Comparison of ENCODE assay signal across 1 cellular context in the genomic region with DNA sequence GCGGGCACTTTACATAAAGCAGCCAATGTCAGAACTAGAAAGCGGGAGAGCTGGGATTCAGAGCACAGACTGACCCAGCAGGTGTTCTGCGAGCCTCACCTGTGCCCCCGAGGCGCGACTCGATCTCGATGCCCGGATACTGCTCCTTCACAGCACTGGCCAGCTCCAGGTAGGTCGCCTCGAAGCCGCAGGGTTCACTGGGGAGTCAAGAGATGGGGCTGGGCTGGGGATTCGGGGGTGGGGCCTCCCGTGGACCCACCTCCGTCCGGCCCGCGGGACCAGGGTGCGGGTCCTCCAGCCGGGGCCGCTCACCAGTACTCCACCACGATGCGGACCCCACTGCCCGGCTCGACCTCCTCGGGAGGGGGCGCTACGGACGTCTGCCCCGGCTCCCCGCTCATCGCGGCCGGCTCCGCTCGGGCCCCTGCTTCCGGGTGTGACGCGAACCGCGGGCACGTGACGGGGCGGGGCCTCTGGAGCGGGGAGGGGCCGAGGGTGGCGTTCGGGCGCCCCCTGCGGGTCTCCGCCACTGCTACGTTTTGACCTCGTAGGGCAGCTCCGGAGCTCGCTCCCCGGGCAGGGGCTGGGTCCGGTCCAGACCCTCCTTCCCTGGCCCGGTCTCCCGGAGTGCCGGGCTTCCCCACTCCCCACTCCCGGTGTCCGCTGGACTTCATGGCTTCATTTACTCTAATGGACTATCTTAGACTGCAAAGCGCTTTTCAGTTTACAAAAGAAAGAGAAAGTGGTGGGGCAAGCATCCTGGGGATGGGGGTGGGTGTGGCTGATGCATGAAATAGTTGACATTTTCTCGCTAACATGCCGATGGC.
TF ChIP-seq lines count a peak whose summit lies in the region.

Gene MIEN1 (minus strand): TSS at position 438 of the 827 bp plus-strand sequence. CDS start 37 bp downstream, at position 401.

TF ChIP-seq in HepG2, 621 proteins besides CTCF, POLR2A, EP300 and RAD21 (continued from another document and continues in another):
- TF ChIP-seq, protein P1, sequence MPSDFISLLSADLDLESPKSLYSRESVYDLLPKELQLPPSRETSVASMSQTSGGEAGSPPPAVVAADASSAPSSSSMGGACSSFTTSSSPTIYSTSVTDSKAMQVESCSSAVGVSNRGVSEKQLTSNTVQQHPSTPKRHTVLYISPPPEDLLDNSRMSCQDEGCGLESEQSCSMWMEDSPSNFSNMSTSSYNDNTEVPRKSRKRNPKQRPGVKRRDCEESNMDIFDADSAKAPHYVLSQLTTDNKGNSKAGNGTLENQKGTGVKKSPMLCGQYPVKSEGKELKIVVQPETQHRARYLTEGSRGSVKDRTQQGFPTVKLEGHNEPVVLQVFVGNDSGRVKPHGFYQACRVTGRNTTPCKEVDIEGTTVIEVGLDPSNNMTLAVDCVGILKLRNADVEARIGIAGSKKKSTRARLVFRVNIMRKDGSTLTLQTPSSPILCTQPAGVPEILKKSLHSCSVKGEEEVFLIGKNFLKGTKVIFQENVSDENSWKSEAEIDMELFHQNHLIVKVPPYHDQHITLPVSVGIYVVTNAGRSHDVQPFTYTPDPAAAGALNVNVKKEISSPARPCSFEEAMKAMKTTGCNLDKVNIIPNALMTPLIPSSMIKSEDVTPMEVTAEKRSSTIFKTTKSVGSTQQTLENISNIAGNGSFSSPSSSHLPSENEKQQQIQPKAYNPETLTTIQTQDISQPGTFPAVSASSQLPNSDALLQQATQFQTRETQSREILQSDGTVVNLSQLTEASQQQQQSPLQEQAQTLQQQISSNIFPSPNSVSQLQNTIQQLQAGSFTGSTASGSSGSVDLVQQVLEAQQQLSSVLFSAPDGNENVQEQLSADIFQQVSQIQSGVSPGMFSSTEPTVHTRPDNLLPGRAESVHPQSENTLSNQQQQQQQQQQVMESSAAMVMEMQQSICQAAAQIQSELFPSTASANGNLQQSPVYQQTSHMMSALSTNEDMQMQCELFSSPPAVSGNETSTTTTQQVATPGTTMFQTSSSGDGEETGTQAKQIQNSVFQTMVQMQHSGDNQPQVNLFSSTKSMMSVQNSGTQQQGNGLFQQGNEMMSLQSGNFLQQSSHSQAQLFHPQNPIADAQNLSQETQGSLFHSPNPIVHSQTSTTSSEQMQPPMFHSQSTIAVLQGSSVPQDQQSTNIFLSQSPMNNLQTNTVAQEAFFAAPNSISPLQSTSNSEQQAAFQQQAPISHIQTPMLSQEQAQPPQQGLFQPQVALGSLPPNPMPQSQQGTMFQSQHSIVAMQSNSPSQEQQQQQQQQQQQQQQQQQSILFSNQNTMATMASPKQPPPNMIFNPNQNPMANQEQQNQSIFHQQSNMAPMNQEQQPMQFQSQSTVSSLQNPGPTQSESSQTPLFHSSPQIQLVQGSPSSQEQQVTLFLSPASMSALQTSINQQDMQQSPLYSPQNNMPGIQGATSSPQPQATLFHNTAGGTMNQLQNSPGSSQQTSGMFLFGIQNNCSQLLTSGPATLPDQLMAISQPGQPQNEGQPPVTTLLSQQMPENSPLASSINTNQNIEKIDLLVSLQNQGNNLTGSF (CRISPR knock-in tag; IDR thresholded peaks at IDR 0.05) = no peak; the same call in 1 of the 2 replicates
- TF ChIP-seq ZNF557 (CRISPR knock-in tag; IDR thresholded peaks at IDR 0.05) (no peak), ZBTB1 (CRISPR knock-in tag; IDR thresholded peaks at IDR 0.05; ENCODE audit: borderline replicate concordance) (no peak), ZNF430 (CRISPR knock-in tag; IDR thresholded peaks at IDR 0.05) (0 out of 2 replicates have a peak, but pooled peaks have one; percentile 31), ZNF580 (CRISPR knock-in tag; IDR thresholded peaks at IDR 0.05; ENCODE audit: borderline replicate concordance, low read depth) (peak; percentile 96), CEBPG (CRISPR knock-in tag; IDR thresholded peaks at IDR 0.05) (peak; percentile 36; the same call in 1 of the 2 replicates), FOXM1 (CRISPR knock-in tag; IDR thresholded peaks at IDR 0.05) (no peak), PAF1 (CRISPR knock-in tag; IDR thresholded peaks at IDR 0.05) (no peak), MBD4 (IDR thresholded peaks at IDR 0.05; ENCODE audit: borderline replicate concordance, low read length) (no peak), ATF7-NPFF (CRISPR knock-in tag; IDR thresholded peaks at IDR 0.05; ENCODE audit: low read depth) (no peak), ZMAT5 (CRISPR knock-in tag; IDR thresholded peaks at IDR 0.05; ENCODE audit: borderline replicate concordance, low read depth) (no peak), ZNF256 (CRISPR knock-in tag; conservative IDR thresholded peaks at IDR 0.05) (no peak; the same call in 1 of the 2 replicates), TOPORS (CRISPR knock-in tag; IDR thresholded peaks at IDR 0.05) (peak; percentile 86; the same call in 1 of the 2 replicates), SOX13 (IDR thresholded peaks at IDR 0.05) (no peak), SOX13 (CRISPR knock-in tag; conservative IDR thresholded peaks at IDR 0.05 in 1 of 2, IDR thresholded peaks at IDR 0.05 in 1 of 2) (peak in 1 of 2 experiments; percentile 65; a peak in 2 of 4 replicates), ZNF605 (CRISPR knock-in tag; IDR thresholded peaks at IDR 0.05) (0 out of 2 replicates have a peak, but pooled peaks have one; percentile 35), FOSL1 (CRISPR knock-in tag; IDR thresholded peaks at IDR 0.05; ENCODE audit: borderline replicate concordance) (no peak), KAT2B (IDR thresholded peaks at IDR 0.05; ENCODE audit: borderline replicate concordance, low read depth, low read length) (no peak), SALL2 (CRISPR knock-in tag; IDR thresholded peaks at IDR 0.05) (peak; percentile 75), MED13 (CRISPR knock-in tag; IDR thresholded peaks at IDR 0.05) (peak; percentile 61; the same call in 1 of the 2 replicates), MTF2 (CRISPR knock-in tag; IDR thresholded peaks at IDR 0.05; ENCODE audit: borderline replicate concordance) (peak; percentile 71; the same call in 1 of the 2 replicates), NR2F1 (CRISPR knock-in tag; IDR thresholded peaks at IDR 0.05) (peak; percentile 68 to 93; a peak in 3 of 4 replicates), HINFP (CRISPR knock-in tag; IDR thresholded peaks at IDR 0.05; ENCODE audit: low read depth) (peak; percentile 70; the same call in 1 of the 2 replicates), ASH2L (IDR thresholded peaks at IDR 0.05; ENCODE audit: insufficient read length, low read depth, low read length) (peak; percentile 87), KDM5B (CRISPR knock-in tag; IDR thresholded peaks at IDR 0.05; ENCODE audit: borderline replicate concordance) (peak; percentile 92; the same call in 1 of the 2 replicates), RARA (CRISPR knock-in tag; IDR thresholded peaks at IDR 0.05) (peak; percentile 76), ZNF260 (CRISPR knock-in tag; IDR thresholded peaks at IDR 0.05; ENCODE audit: borderline replicate concordance, low read depth) (no peak), CSRNP1 (CRISPR knock-in tag; IDR thresholded peaks at IDR 0.05) (peak; percentile 98), ZNF251 (CRISPR knock-in tag; IDR thresholded peaks at IDR 0.05) (no peak)
- TF ChIP-seq, protein P2, sequence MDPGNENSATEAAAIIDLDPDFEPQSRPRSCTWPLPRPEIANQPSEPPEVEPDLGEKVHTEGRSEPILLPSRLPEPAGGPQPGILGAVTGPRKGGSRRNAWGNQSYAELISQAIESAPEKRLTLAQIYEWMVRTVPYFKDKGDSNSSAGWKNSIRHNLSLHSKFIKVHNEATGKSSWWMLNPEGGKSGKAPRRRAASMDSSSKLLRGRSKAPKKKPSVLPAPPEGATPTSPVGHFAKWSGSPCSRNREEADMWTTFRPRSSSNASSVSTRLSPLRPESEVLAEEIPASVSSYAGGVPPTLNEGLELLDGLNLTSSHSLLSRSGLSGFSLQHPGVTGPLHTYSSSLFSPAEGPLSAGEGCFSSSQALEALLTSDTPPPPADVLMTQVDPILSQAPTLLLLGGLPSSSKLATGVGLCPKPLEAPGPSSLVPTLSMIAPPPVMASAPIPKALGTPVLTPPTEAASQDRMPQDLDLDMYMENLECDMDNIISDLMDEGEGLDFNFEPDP (CRISPR knock-in tag; conservative IDR thresholded peaks at IDR 0.05) = no peak
- TF ChIP-seq, protein P3, sequence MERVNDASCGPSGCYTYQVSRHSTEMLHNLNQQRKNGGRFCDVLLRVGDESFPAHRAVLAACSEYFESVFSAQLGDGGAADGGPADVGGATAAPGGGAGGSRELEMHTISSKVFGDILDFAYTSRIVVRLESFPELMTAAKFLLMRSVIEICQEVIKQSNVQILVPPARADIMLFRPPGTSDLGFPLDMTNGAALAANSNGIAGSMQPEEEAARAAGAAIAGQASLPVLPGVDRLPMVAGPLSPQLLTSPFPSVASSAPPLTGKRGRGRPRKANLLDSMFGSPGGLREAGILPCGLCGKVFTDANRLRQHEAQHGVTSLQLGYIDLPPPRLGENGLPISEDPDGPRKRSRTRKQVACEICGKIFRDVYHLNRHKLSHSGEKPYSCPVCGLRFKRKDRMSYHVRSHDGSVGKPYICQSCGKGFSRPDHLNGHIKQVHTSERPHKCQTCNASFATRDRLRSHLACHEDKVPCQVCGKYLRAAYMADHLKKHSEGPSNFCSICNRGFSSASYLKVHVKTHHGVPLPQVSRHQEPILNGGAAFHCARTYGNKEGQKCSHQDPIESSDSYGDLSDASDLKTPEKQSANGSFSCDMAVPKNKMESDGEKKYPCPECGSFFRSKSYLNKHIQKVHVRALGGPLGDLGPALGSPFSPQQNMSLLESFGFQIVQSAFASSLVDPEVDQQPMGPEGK (CRISPR knock-in tag; IDR thresholded peaks at IDR 0.05) = peak; percentile 84
- TF ChIP-seq, protein P4, sequence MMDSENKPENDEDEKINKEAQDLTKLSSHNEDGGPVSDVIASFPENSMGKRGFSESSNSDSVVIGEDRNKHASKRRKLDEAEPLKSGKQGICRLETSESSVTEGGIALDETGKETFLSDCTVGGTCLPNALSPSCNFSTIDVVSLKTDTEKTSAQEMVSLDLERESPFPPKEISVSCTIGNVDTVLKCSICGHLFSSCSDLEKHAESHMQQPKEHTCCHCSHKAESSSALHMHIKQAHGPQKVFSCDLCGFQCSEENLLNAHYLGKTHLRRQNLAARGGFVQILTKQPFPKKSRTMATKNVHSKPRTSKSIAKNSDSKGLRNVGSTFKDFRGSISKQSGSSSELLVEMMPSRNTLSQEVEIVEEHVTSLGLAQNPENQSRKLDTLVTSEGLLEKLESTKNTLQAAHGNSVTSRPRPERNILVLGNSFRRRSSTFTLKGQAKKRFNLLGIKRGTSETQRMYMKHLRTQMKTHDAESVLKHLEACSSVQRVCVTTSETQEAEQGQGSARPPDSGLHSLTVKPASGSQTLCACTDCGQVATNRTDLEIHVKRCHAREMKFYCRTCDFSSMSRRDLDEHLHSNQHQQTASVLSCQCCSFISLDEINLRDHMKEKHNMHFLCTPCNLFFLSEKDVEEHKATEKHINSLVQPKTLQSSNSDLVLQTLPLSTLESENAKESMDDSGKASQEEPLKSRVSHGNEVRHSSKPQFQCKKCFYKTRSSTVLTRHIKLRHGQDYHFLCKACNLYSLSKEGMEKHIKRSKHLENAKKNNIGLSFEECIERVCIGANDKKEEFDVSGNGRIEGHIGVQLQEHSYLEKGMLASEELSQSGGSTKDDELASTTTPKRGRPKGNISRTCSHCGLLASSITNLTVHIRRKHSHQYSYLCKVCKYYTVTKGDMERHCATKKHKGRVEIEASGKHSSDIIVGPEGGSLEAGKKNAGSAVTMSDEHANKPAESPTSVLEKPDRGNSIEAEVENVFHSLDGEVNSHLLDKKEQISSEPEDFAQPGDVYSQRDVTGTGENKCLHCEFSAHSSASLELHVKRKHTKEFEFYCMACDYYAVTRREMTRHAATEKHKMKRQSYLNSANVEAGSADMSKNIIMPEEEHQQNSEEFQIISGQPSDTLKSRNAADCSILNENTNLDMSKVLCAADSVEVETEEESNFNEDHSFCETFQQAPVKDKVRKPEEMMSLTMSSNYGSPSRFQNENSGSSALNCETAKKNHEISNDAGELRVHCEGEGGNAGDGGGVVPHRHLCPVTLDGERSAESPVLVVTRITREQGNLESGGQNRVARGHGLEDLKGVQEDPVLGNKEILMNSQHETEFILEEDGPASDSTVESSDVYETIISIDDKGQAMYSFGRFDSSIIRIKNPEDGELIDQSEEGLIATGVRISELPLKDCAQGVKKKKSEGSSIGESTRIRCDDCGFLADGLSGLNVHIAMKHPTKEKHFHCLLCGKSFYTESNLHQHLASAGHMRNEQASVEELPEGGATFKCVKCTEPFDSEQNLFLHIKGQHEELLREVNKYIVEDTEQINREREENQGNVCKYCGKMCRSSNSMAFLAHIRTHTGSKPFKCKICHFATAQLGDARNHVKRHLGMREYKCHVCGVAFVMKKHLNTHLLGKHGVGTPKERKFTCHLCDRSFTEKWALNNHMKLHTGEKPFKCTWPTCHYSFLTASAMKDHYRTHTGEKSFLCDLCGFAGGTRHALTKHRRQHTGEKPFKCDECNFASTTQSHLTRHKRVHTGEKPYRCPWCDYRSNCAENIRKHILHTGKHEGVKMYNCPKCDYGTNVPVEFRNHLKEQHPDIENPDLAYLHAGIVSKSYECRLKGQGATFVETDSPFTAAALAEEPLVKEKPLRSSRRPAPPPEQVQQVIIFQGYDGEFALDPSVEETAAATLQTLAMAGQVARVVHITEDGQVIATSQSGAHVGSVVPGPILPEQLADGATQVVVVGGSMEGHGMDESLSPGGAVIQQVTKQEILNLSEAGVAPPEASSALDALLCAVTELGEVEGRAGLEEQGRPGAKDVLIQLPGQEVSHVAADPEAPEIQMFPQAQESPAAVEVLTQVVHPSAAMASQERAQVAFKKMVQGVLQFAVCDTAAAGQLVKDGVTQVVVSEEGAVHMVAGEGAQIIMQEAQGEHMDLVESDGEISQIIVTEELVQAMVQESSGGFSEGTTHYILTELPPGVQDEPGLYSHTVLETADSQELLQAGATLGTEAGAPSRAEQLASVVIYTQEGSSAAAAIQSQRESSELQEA (CRISPR knock-in tag; IDR thresholded peaks at IDR 0.05; ENCODE audit: not compliant biosample characterization) = peak; percentile 81
